1 cellular context compared by ENCODE assay signal in genomic region chr14:75996488-75996887, GRCh38.
TF ChIP-seq lines count a peak whose summit lies in the region.

No MANE protein-coding gene starts in this region.

TF ChIP-seq in IMR-90, 13 proteins besides CTCF, POLR2A, EP300 and RAD21 (continued from another document):
- no peak for TF ChIP-seq FOS (IDR thresholded peaks at IDR 0.05; ENCODE audit: low read depth, low read length)
- no peak for TF ChIP-seq MAFK (IDR thresholded peaks at IDR 0.05; ENCODE audit: low read depth, low read length)
- no peak for TF ChIP-seq SMC3 (IDR thresholded peaks at IDR 0.05; ENCODE audit: low read depth, low read length)
- no peak for TF ChIP-seq RCOR1 (IDR thresholded peaks at IDR 0.05; ENCODE audit: insufficient replicate concordance, low read length)
- TF ChIP-seq, protein P1, sequence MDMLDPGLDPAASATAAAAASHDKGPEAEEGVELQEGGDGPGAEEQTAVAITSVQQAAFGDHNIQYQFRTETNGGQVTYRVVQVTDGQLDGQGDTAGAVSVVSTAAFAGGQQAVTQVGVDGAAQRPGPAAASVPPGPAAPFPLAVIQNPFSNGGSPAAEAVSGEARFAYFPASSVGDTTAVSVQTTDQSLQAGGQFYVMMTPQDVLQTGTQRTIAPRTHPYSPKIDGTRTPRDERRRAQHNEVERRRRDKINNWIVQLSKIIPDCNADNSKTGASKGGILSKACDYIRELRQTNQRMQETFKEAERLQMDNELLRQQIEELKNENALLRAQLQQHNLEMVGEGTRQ (IDR thresholded peaks at IDR 0.05; ENCODE audit: low read depth, low read length): no peak
- TF ChIP-seq MAZ (IDR thresholded peaks at IDR 0.05; ENCODE audit: borderline replicate concordance, low read depth, low read length): no peak
- no peak for TF ChIP-seq BHLHE40 (IDR thresholded peaks at IDR 0.05; ENCODE audit: low read depth, low read length)
